ENCODE assay signal across 2 cellular contexts in genomic region chr17:60641810-60642220, GRCh38.
TF ChIP-seq lines count a peak whose summit lies in the region.

No MANE protein-coding gene starts in this region.

TF ChIP-seq in WTC11, 78 proteins besides CTCF, POLR2A, EP300 and RAD21:
- TF ChIP-seq EMX1 (CRISPR knock-in tag; IDR thresholded peaks at IDR 0.05) (no peak), CBFB (CRISPR knock-in tag; IDR thresholded peaks at IDR 0.05; ENCODE audit: low read depth) (no peak), TEAD4 (CRISPR knock-in tag; IDR thresholded peaks at IDR 0.05) (no peak), GRHL2 (CRISPR knock-in tag; IDR thresholded peaks at IDR 0.05; ENCODE audit: insufficient replicate concordance, severe bottlenecking) (no peak)

TF ChIP-seq in endothelial cell of umbilical vein, 7 proteins besides CTCF, POLR2A, EP300 and RAD21:
- TF ChIP-seq JUN (IDR thresholded peaks at IDR 0.05; ENCODE audit: borderline replicate concordance, insufficient read depth, insufficient read length, low read depth) (no peak), EZH2 (IDR thresholded peaks at IDR 0.05; ENCODE audit: borderline replicate concordance, low read depth, low read length, severe bottlenecking) (no peak), GATA2 (IDR thresholded peaks at IDR 0.05; ENCODE audit: insufficient read depth, insufficient read length, low read depth, low read length) (no peak), POLR2AphosphoS5 (IDR thresholded peaks at IDR 0.05; ENCODE audit: insufficient read depth, low read depth, low read length) (no peak), MYC (IDR thresholded peaks at IDR 0.05; ENCODE audit: low read depth, low read length) (no peak), FOS (IDR thresholded peaks at IDR 0.05; ENCODE audit: borderline replicate concordance, insufficient read depth, low read length) (no peak), MAX (IDR thresholded peaks at IDR 0.05; ENCODE audit: insufficient read depth, insufficient read length) (no peak)
